ENCODE assay signal across 2 cellular contexts in genomic region chr9:124266826-124267201, GRCh38.
TF ChIP-seq lines count a peak whose summit lies in the region.

No MANE protein-coding gene starts in this region.

TF ChIP-seq in liver, 16 proteins besides CTCF, POLR2A, EP300 and RAD21:
- no peak for TF ChIP-seq MAX (IDR thresholded peaks at IDR 0.05)
- no peak for TF ChIP-seq FOXA2 (IDR thresholded peaks at IDR 0.05)
- no peak for TF ChIP-seq GABPA (IDR thresholded peaks at IDR 0.05 in 1 of 2, conservative IDR thresholded peaks at IDR 0.05 in 1 of 2)
- TF ChIP-seq HNF4A (conservative IDR thresholded peaks at IDR 0.05) = no peak
- TF ChIP-seq JUND (IDR thresholded peaks at IDR 0.05) = no peak
- no peak for TF ChIP-seq NR2F2 (IDR thresholded peaks at IDR 0.05)
- TF ChIP-seq HNF4G (IDR thresholded peaks at IDR 0.05) = no peak
- TF ChIP-seq RXRA (IDR thresholded peaks at IDR 0.05) = no peak

TF ChIP-seq in HepG2, 621 proteins besides CTCF, POLR2A, EP300 and RAD21:
- no peak for TF ChIP-seq ZNF546 (CRISPR knock-in tag; conservative IDR thresholded peaks at IDR 0.05)
- no peak for TF ChIP-seq ZNF550 (CRISPR knock-in tag; IDR thresholded peaks at IDR 0.05; ENCODE audit: borderline replicate concordance)
- TF ChIP-seq ZFYVE20 (CRISPR knock-in tag; IDR thresholded peaks at IDR 0.05; ENCODE audit: borderline replicate concordance, low read depth) = no peak
- TF ChIP-seq CBX1 (IDR thresholded peaks at IDR 0.05; ENCODE audit: low read depth) = no peak
- TF ChIP-seq ZNF704 (CRISPR knock-in tag; IDR thresholded peaks at IDR 0.05; ENCODE audit: borderline replicate concordance) = no peak
- no peak for TF ChIP-seq CERS6 (CRISPR knock-in tag; IDR thresholded peaks at IDR 0.05)
- no peak for TF ChIP-seq RFX3 (CRISPR knock-in tag; IDR thresholded peaks at IDR 0.05)
- TF ChIP-seq ZNF839 (CRISPR knock-in tag; IDR thresholded peaks at IDR 0.05; ENCODE audit: borderline replicate concordance) = no peak
- no peak for TF ChIP-seq BCL6 (CRISPR knock-in tag; IDR thresholded peaks at IDR 0.05)
- TF ChIP-seq ZNF34 (CRISPR knock-in tag; IDR thresholded peaks at IDR 0.05; ENCODE audit: borderline replicate concordance) = no peak
- TF ChIP-seq ATAD3A (CRISPR knock-in tag; IDR thresholded peaks at IDR 0.05) = no peak
- TF ChIP-seq THAP8 (CRISPR knock-in tag; IDR thresholded peaks at IDR 0.05; ENCODE audit: borderline replicate concordance) = no peak
- TF ChIP-seq ZNF205 (CRISPR knock-in tag; IDR thresholded peaks at IDR 0.05) = no peak
